In genomic region chr10:22925088-22925487, GRCh38 we compare ENCODE assay signal across 2 cellular contexts.
A peak's percentile ranks its signal among the peaks of the same experiment; 100 is the strongest.
TF ChIP-seq lines count a peak whose summit lies in the region.

No MANE protein-coding gene starts in this region.

TF ChIP-seq in HepG2, 621 proteins besides CTCF, POLR2A, EP300 and RAD21:
- TF ChIP-seq PHF20 (CRISPR knock-in tag; IDR thresholded peaks at IDR 0.05) (no peak), MAFF (IDR thresholded peaks at IDR 0.05; ENCODE audit: low read depth, low read length) (peak; percentile 52; the same call in 1 of the 2 replicates), MAFK (conservative IDR thresholded peaks at IDR 0.05 in 1 of 2, IDR thresholded peaks at IDR 0.05 in 1 of 2; ENCODE audit: low read length in 2 of 2) (peak; percentile 36 to 55; a peak in 2 of 4 replicates)

TF ChIP-seq in IMR-90, 13 proteins besides CTCF, POLR2A, EP300 and RAD21:
- TF ChIP-seq ELK1 (IDR thresholded peaks at IDR 0.05; ENCODE audit: borderline replicate concordance, low read depth, low read length), result no peak
- TF ChIP-seq MAFK (IDR thresholded peaks at IDR 0.05; ENCODE audit: low read depth, low read length), result 0 out of 2 replicates have a peak, but pooled peaks have one; percentile 27
